In the genomic region with DNA sequence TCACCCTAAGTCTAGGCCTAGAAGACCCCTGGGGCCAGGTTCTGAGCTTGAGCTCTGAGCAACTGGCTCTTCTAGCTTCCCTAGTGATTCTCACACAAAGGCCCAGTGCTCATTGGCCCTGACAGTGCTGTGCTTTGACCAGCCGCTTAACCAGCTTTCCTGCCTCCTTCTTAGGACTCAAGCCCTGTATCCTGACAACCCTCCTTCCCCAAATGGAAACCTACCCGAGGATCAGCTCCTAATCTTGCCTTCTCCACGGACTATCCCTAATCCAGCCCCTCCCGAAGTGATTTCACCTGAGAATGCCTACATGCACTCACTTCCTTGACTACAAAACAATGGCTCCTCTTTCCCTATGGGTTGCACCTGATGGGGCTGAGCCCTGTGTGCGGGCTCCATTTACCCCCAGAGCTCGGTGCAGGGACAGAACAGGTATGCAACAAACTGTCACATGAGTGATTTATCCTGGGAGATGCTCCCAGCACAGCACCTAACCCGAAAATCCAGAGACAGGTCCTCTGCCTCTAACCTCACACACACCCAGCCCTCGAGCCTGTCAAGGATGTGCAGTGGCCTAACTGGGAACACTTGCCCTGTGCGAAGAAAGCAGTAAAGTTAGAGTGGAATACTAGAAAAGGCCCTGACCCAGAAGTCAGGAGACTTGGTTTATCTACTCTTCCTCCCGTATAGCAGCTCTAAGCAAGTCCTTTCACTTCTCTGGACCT, we compare ENCODE assay signal across 10 cellular contexts. TPM values are rescaled to one million over a fixed set of nuclear protein-coding genes. Genes with fewer than 3 reads are reported as not detected.
DNase-seq lines count a peak whose midpoint lies in the region; ATAC-seq and TF ChIP-seq lines count a peak whose summit lies in the region.
"Had no signal": no experiment of that assay in that cellular context is flagged by ENCODE, and none has a peak within 500 bp of the region (broad histone marks: within the 10 kb centered on the region; RNA-seq: fewer than 3 reads in every experiment).

No MANE protein-coding gene starts in this region.

- H3K4me2 ChIP-seq in mesendoderm (ENCODE audit: low read length) = peak overlapping the region; percentile 67

- no peaks in the 10 kb centered on the region for H3K36me3 Mint-ChIP-seq in activated naive CD8-positive, alpha-beta T cell treated with anti-CD3 and anti-CD28 coated beads, Interleukin-2, amount 50 U/mL, for 24 hours (ENCODE audit: low read depth)

- DNase-seq in BE2C = no peak
- peak; percentile 47 for DNase-seq in GM10266 (ENCODE audit: extremely low spot score)
- DNase-seq in activated naive CD8-positive, alpha-beta T cell treated with anti-CD3 and anti-CD28 coated beads, Interleukin-2, amount 50 U/mL, for 24 hours = no peak
- DNase-seq in mesendoderm = no peak
- DNase-seq in T-helper 9 cell = no peak
- DNase-seq in germinal center (ENCODE audit: low spot score) = no peak
- DNase-seq in HK-2 (ENCODE audit: unreplicated experiment) = no peak
- DNase-seq in NCI-H1048 (lab: John Stamatoyannopoulos, UW) = no peak
- DNase-seq: activated naive CD4-positive, alpha-beta T cell treated with Interleukin-2 at 50 U/mL for 16 hours had no signal

- WGBS in mesendoderm (ENCODE audit: extremely low coverage, insufficient coverage, low lambda C conversion rate) = no CpG with 5 or more reads among the region's 10 CpGs

- H3K27ac Mint-ChIP-seq in activated naive CD8-positive, alpha-beta T cell treated with anti-CD3 and anti-CD28 coated beads, Interleukin-2, amount 50 U/mL, for 24 hours = no peak overlapping the region

- H3K9ac ChIP-seq in mesendoderm (ENCODE audit: low read length) = no peak overlapping the region
- H3K9ac ChIP-seq: BLaER1 had no signal

- H3K56ac ChIP-seq in mesendoderm (ENCODE audit: low read length) = no peak overlapping the region

- ATAC-seq in activated naive CD8-positive, alpha-beta T cell treated with anti-CD3 and anti-CD28 coated beads, Interleukin-2, amount 50 U/mL, for 24 hours = no peak

- H3K4me3 ChIP-seq in BE2C (ENCODE audit: low read depth, low read length) (peak overlapping the region; percentile 73), mesendoderm (ENCODE audit: low read length) (no peak overlapping the region)

- H3K27ac ChIP-seq in mesendoderm (ENCODE audit: low read depth, low read length) = no peak overlapping the region
- H3K27ac ChIP-seq: BLaER1 had no signal

- H3K23ac ChIP-seq in mesendoderm (ENCODE audit: low read length) = no peak overlapping the region

- no peak overlapping the region for H2BK15ac ChIP-seq in mesendoderm (replicated peaks; ENCODE audit: low read depth)

- H3K27me3 ChIP-seq in BE2C (peaks cover 22% of the 10 kb centered on the region; the same call in 1 of the 2 replicates), mesendoderm (ENCODE audit: insufficient read depth, low read length, poor library complexity) (peaks cover 23% of the 10 kb centered on the region)

- H3K4me3 Mint-ChIP-seq in activated naive CD8-positive, alpha-beta T cell treated with anti-CD3 and anti-CD28 coated beads, Interleukin-2, amount 50 U/mL, for 24 hours = peak overlapping the region; percentile 37

- H3K79me2 ChIP-seq in mesendoderm (ENCODE audit: control insufficient read depth, insufficient read depth, low read length) = no peaks in the 10 kb centered on the region

- H3K79me1 ChIP-seq in mesendoderm (ENCODE audit: low read length) = no peaks in the 10 kb centered on the region

- no peak overlapping the region for H2AK5ac ChIP-seq in mesendoderm (ENCODE audit: low read length)

- no peak overlapping the region for H3K18ac ChIP-seq in mesendoderm (ENCODE audit: low read length)

- H3K27me3 Mint-ChIP-seq in activated naive CD8-positive, alpha-beta T cell treated with anti-CD3 and anti-CD28 coated beads, Interleukin-2, amount 50 U/mL, for 24 hours = peaks cover 66% of the 10 kb centered on the region

- H3K4ac ChIP-seq in mesendoderm (ENCODE audit: low read depth, low read length) = no peak overlapping the region

- H3K36me3 ChIP-seq in BE2C = no peaks in the 10 kb centered on the region
- H3K36me3 ChIP-seq in mesendoderm (ENCODE audit: control insufficient read depth, insufficient read depth, low read length) = no peaks in the 10 kb centered on the region
- H3K36me3 ChIP-seq: BLaER1 had no signal

- H4K5ac ChIP-seq in mesendoderm (ENCODE audit: low read length) = no peak overlapping the region

- H3K4me1 ChIP-seq in BE2C (no peaks in the 10 kb centered on the region), mesendoderm (ENCODE audit: control insufficient read depth, low read depth, low read length) (peaks cover 3% of the 10 kb centered on the region)

- TF ChIP-seq CTCF in BE2C (IDR thresholded peaks at IDR 0.05; ENCODE audit: low read depth, low read length) (no peak), GM10266 (IDR thresholded peaks at IDR 0.05; ENCODE audit: control insufficient read depth, insufficient read depth, low read depth, missing control alignments) (no peak)

- peaks cover 19% of the 10 kb centered on the region for H3K4me1 Mint-ChIP-seq in activated naive CD8-positive, alpha-beta T cell treated with anti-CD3 and anti-CD28 coated beads, Interleukin-2, amount 50 U/mL, for 24 hours

- no peak overlapping the region for H2BK5ac ChIP-seq in mesendoderm (ENCODE audit: low read length)

- H3K9me3 Mint-ChIP-seq in activated naive CD8-positive, alpha-beta T cell treated with anti-CD3 and anti-CD28 coated beads, Interleukin-2, amount 50 U/mL, for 24 hours = no peaks in the 10 kb centered on the region

- no peaks in the 10 kb centered on the region for H3K9me3 ChIP-seq in BE2C
- H3K9me3 ChIP-seq: BLaER1 had no signal

- H4K8ac ChIP-seq in mesendoderm (ENCODE audit: low read depth, low read length) = no peak overlapping the region

- H2BK120ac ChIP-seq in mesendoderm (ENCODE audit: low read depth, low read length) = no peak overlapping the region

RNA-seq across cellular contexts. Expression of a gene that starts 2.3 kb away (rescaled TPM):
- polyA plus RNA-seq in BE2C (2012; ENCODE audit: insufficient read depth, insufficient read length, low read depth) = 9.6 TPM
- polyA plus RNA-seq in mesendoderm (2013, experiment 1 of 2) = 0.94 TPM
- polyA plus RNA-seq in mesendoderm (2013, experiment 2 of 2) = 1.5 TPM

RNA-seq across cellular contexts. Expression of a gene that starts 42.1 kb away (rescaled TPM):
- polyA plus RNA-seq in BE2C (2012; ENCODE audit: insufficient read depth, insufficient read length, low read depth) = 13.8 TPM
- 15.9 TPM for polyA plus RNA-seq in mesendoderm (2013, experiment 1 of 2)
- 15.1 TPM for polyA plus RNA-seq in mesendoderm (2013, experiment 2 of 2)
